Comparison of ENCODE assay signal across 9 cellular contexts in genomic region chr1:225771661-225772322, GRCh38. TPM values are rescaled to one million over a fixed set of nuclear protein-coding genes. Genes with fewer than 3 reads are reported as not detected.
DNase-seq lines count a peak whose midpoint lies in the region; ATAC-seq and TF ChIP-seq lines count a peak whose summit lies in the region.
"Had no signal": no experiment of that assay in that cellular context is flagged by ENCODE, and none has a peak within 500 bp of the region (broad histone marks: within the 10 kb centered on the region; RNA-seq: fewer than 3 reads in every experiment).

No MANE protein-coding gene starts in this region.

- H3K4me3 ChIP-seq in HCT116 (replicated peaks in 1 of 2; ENCODE audit: low read depth in 1 of 2, low read length in 2 of 2) (no peak overlapping the region), left lung (no peak overlapping the region), skin epidermis (no peak overlapping the region)

- no peak overlapping the region for H3K9ac ChIP-seq in HCT116 (ENCODE audit: low read length)

- no peaks in the 10 kb centered on the region for H3K79me2 ChIP-seq in HCT116 (ENCODE audit: insufficient read depth, low read length)

- H3K27ac ChIP-seq in HCT116 (ENCODE audit: low read depth, low read length) (no peak overlapping the region), left lung (peak overlapping the region; percentile 51 to 75), skin epidermis (peak overlapping the region in 20 of 21 experiments; percentile 4 to 78 (median 42))

- CTCF ChIA-PET in HCT116 (lab: Charles Lee), result interaction anchor here (0.5 to 3.6 kb wide), 17 partner anchors 24 to 330 kb away, joined by 3 to 25 read pairs (median 4); partner anchors contain the start of genes EPHX1 and PYCR2

- H3K4me1 ChIP-seq in HCT116 (ENCODE audit: control insufficient read depth in 1 of 2, insufficient read depth in 2 of 2, low read length in 2 of 2) (peaks cover 10 to 27% of the 10 kb centered on the region in 2 experiments; a peak in 2 of 4 replicates), left lung (peaks cover 17 to 33% of the 10 kb centered on the region in 2 donors)

- H4K20me1 ChIP-seq in HCT116 (ENCODE audit: insufficient read depth), result no peaks in the 10 kb centered on the region

- intact Hi-C loops in HCT116 (cut with micrococcal nuclease), result loop anchor here (1.0 to 10.0 kb wide), 5 partner anchors 113 to 296 kb away; partner anchors contain the start of genes LEFTY1 and TMEM63A
- intact Hi-C loops in left lung (cut with DNase I), result loop anchor here in 1 of 2 donors (5.0 kb wide), 1 partner anchor 294 kb away; no protein-coding TSS in a partner anchor
- intact Hi-C loops in activated T-helper 1 cell treated with anti-CD3 and anti-CD28 coated beads, Interleukin-12 subunit alpha, Interleukin-12 subunit beta, Interleukin-2, Interleukin-4 antibody, amounts not matched to agents 30 ng/mL and 10 ng/mL and 1 ng/mL, durations not matched to agents 14 hours and 24 hours and 36 hours (cut with micrococcal nuclease), result loop anchor here (1.0 to 10.0 kb wide), 3 partner anchors 293 to 633 kb away; partner anchors contain the start of genes H3-3A and PARP1

- no peak for TF ChIP-seq RAD21 in HCT116 (IDR thresholded peaks at IDR 0.05; ENCODE audit: low read depth)

- H3K9me3 ChIP-seq in HCT116 (ENCODE audit: control insufficient read depth in 1 of 2, insufficient read depth in 1 of 2, low read depth in 1 of 2, low read length in 2 of 2), result no peaks in the 10 kb centered on the region
- no peaks in the 10 kb centered on the region for H3K9me3 ChIP-seq in left lung

- TF ChIP-seq POLR2A in HCT116 (IDR thresholded peaks at IDR 0.05; ENCODE audit: borderline replicate concordance, extremely low read depth, insufficient read depth, insufficient read length), result no peak

- peak; percentile 45 for ATAC-seq in HCT116
- peak; percentile 11 for ATAC-seq in SK-N-SH treated with all-trans-retinoic acid at 6 μM for 48 hours
- ATAC-seq in left lung, result peak; percentile 2
- ATAC-seq in GM21360 (IDR thresholded peaks at IDR 0.05; ENCODE audit: unreplicated experiment), result no peak

- H3K36me3 ChIP-seq in HCT116 (ENCODE audit: control insufficient read depth in 1 of 2, insufficient read depth in 2 of 2, low read length in 2 of 2) (no peaks in the 10 kb centered on the region), left lung (no peaks in the 10 kb centered on the region)

- DNase-seq in HCT116 (ENCODE audit: low read depth, low spot score), result no peak
- DNase-seq in left lung, result no peak
- DNase-seq in stimulated activated CD4-positive, alpha-beta T cell treated with anti-CD3 and anti-CD28 coated beads, Interleukin-4, amount 100 ng/mL, for 4 hours, result no peak
- DNase-seq in SIG-M5 treated with dmso at 0.1 percent for 504 hours (lab: John Stamatoyannopoulos, UW; ENCODE audit: unreplicated experiment), result no peak
- no peak for DNase-seq in activated T-helper 1 cell treated with anti-CD3 and anti-CD28 coated beads, Interleukin-12 subunit alpha, Interleukin-12 subunit beta, Interleukin-2, Interleukin-4 antibody, amounts not matched to agents 30 ng/mL and 10 ng/mL and 1 ng/mL, durations not matched to agents 14 hours and 24 hours and 36 hours (ENCODE audit: low spot score)
- DNase-seq: activated CD8-positive, alpha-beta memory T cell treated with anti-CD3 and anti-CD28 coated beads for 24 hours had no signal

- H3K27ac Mint-ChIP-seq in activated T-helper 1 cell treated with anti-CD3 and anti-CD28 coated beads, Interleukin-12 subunit alpha, Interleukin-12 subunit beta, Interleukin-2, Interleukin-4 antibody, amounts not matched to agents 30 ng/mL and 10 ng/mL and 1 ng/mL, durations not matched to agents 14 hours and 24 hours and 36 hours, result no peak overlapping the region

- no peaks in the 10 kb centered on the region for H3K27me3 ChIP-seq in HCT116 (ENCODE audit: insufficient read depth, low read length)
- no peaks in the 10 kb centered on the region for H3K27me3 ChIP-seq in left lung

- no peaks in the 10 kb centered on the region for H3K36me3 Mint-ChIP-seq in activated T-helper 1 cell treated with anti-CD3 and anti-CD28 coated beads, Interleukin-12 subunit alpha, Interleukin-12 subunit beta, Interleukin-2, Interleukin-4 antibody, amounts not matched to agents 30 ng/mL and 10 ng/mL and 1 ng/mL, durations not matched to agents 14 hours and 24 hours and 36 hours (ENCODE audit: low read depth)

- H3K4me2 ChIP-seq in HCT116 (ENCODE audit: low read length), result peak overlapping the region; percentile 20; the same call in 1 of the 2 replicates

- H3K9me2 ChIP-seq in HCT116 (ENCODE audit: insufficient read depth), result no peaks in the 10 kb centered on the region

- RAD21 ChIA-PET in HCT116 (lab: Charles Lee; ENCODE audit: low non-redundant PET in 1 of 2, low total read pairs in 2 of 2, uncharacterized antibody in 2 of 2, unreplicated experiment in 2 of 2), result interaction anchor here in 1 of 2 experiments (0.5 to 0.9 kb wide), 2 partner anchors 63 to 290 kb away, joined by 3 to 4 read pairs; no protein-coding TSS in a partner anchor

- BruUV-seq in HCT116 (replicated peaks; lab: Mats Ljungman, UMichigan), result no TSS peak

- no peak for TF ChIP-seq CTCF in HCT116 (IDR thresholded peaks at IDR 0.05 in 2 of 3, conservative IDR thresholded peaks at IDR 0.05 in 1 of 3; ENCODE audit: borderline replicate concordance in 1 of 3, insufficient read depth in 1 of 3, low read depth in 2 of 3, low read length in 2 of 3)
- no peak for TF ChIP-seq CTCF in left lung (IDR thresholded peaks at IDR 0.05)

- H3K27me3 Mint-ChIP-seq in activated T-helper 1 cell treated with anti-CD3 and anti-CD28 coated beads, Interleukin-12 subunit alpha, Interleukin-12 subunit beta, Interleukin-2, Interleukin-4 antibody, amounts not matched to agents 30 ng/mL and 10 ng/mL and 1 ng/mL, durations not matched to agents 14 hours and 24 hours and 36 hours (ENCODE audit: insufficient read depth), result peaks cover 2% of the 10 kb centered on the region

- no peaks in the 10 kb centered on the region for H3K9me3 Mint-ChIP-seq in activated T-helper 1 cell treated with anti-CD3 and anti-CD28 coated beads, Interleukin-12 subunit alpha, Interleukin-12 subunit beta, Interleukin-2, Interleukin-4 antibody, amounts not matched to agents 30 ng/mL and 10 ng/mL and 1 ng/mL, durations not matched to agents 14 hours and 24 hours and 36 hours

- no peak overlapping the region for H3K4me3 Mint-ChIP-seq in activated T-helper 1 cell treated with anti-CD3 and anti-CD28 coated beads, Interleukin-12 subunit alpha, Interleukin-12 subunit beta, Interleukin-2, Interleukin-4 antibody, amounts not matched to agents 30 ng/mL and 10 ng/mL and 1 ng/mL, durations not matched to agents 14 hours and 24 hours and 36 hours

- peak overlapping the region; percentile 89 for H2AFZ ChIP-seq in HCT116 (ENCODE audit: low read depth, low read length, poor library complexity, severe bottlenecking)

- peaks cover 5% of the 10 kb centered on the region for H3K4me1 Mint-ChIP-seq in activated T-helper 1 cell treated with anti-CD3 and anti-CD28 coated beads, Interleukin-12 subunit alpha, Interleukin-12 subunit beta, Interleukin-2, Interleukin-4 antibody, amounts not matched to agents 30 ng/mL and 10 ng/mL and 1 ng/mL, durations not matched to agents 14 hours and 24 hours and 36 hours (ENCODE audit: low read depth)

- POLR2A ChIA-PET in HCT116 (lab: Charles Lee), result interaction anchor here (1.3 kb wide), 1 partner anchor 8 kb away, joined by 3 read pairs; no protein-coding TSS in a partner anchor

TF ChIP-seq in HCT116, 20 proteins besides CTCF, POLR2A, EP300 and RAD21 (continues in another document):
- TF ChIP-seq ZFX (IDR thresholded peaks at IDR 0.05), result no peak

TF ChIP-seq in SK-N-SH treated with all-trans-retinoic acid at 6 μM for 48 hours, 23 proteins besides CTCF, POLR2A, EP300 and RAD21 (continues in another document):
- TF ChIP-seq, protein P1, sequence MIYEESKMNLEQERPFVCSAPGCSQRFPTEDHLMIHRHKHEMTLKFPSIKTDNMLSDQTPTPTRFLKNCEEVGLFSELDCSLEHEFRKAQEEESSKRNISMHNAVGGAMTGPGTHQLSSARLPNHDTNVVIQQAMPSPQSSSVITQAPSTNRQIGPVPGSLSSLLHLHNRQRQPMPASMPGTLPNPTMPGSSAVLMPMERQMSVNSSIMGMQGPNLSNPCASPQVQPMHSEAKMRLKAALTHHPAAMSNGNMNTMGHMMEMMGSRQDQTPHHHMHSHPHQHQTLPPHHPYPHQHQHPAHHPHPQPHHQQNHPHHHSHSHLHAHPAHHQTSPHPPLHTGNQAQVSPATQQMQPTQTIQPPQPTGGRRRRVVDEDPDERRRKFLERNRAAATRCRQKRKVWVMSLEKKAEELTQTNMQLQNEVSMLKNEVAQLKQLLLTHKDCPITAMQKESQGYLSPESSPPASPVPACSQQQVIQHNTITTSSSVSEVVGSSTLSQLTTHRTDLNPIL (CRISPR knock-in tag; IDR thresholded peaks at IDR 0.05; ENCODE audit: low read depth), result no peak

RNA-seq across cellular contexts. Expression of gene SRP9, which starts 5.8 kb away (rescaled TPM):
- 220 TPM for total RNA-seq in HCT116 (2021; ENCODE audit: unreplicated experiment)
- polyA plus RNA-seq in HCT116 (2012), result 136 and 141 TPM in 2 replicates
- 100 to 1,000 TPM; 195 to 204 TPM for total RNA-seq in left lung
- total RNA-seq in activated T-helper 1 cell treated with anti-CD3 and anti-CD28 coated beads, Interleukin-12 subunit alpha, Interleukin-12 subunit beta, Interleukin-2, Interleukin-4 antibody, amounts not matched to agents 30 ng/mL and 10 ng/mL and 1 ng/mL, durations not matched to agents 14 hours and 24 hours and 36 hours, result 230 and 233 TPM in 2 replicates

RNA-seq across cellular contexts. Expression of gene EPHX1, which starts 38.1 kb away (rescaled TPM):
- 44.6 TPM for total RNA-seq in HCT116 (2021; ENCODE audit: unreplicated experiment)
- polyA plus RNA-seq in HCT116 (2012), result 58.8 and 64.6 TPM in 2 replicates
- total RNA-seq in left lung, result 100 to 1,000 TPM; 116 to 305 TPM
- total RNA-seq in activated T-helper 1 cell treated with anti-CD3 and anti-CD28 coated beads, Interleukin-12 subunit alpha, Interleukin-12 subunit beta, Interleukin-2, Interleukin-4 antibody, amounts not matched to agents 30 ng/mL and 10 ng/mL and 1 ng/mL, durations not matched to agents 14 hours and 24 hours and 36 hours, result 1.0 and 1.6 TPM in 2 replicates

Comparison
In these comparisons a context has a peak if more than half of its experiments do, and no peak if none do; other contexts are left out.
1. RNA of gene EPHX1, which starts 38.1 kb away (total RNA-seq): 116 to 305 TPM in left lung and 44.6 TPM in HCT116 (single experiment); 1.0 to 1.6 TPM in activated T-helper 1 cell treated with anti-CD3 and anti-CD28 coated beads, Interleukin-12 subunit alpha, Interleukin-12 subunit beta, Interleukin-2, Interleukin-4 antibody, amounts not matched to agents 30 ng/mL and 10 ng/mL and 1 ng/mL, durations not matched to agents 14 hours and 24 hours and 36 hours; every median in the first group is over 10 times any median in the second.